In the genomic region with DNA sequence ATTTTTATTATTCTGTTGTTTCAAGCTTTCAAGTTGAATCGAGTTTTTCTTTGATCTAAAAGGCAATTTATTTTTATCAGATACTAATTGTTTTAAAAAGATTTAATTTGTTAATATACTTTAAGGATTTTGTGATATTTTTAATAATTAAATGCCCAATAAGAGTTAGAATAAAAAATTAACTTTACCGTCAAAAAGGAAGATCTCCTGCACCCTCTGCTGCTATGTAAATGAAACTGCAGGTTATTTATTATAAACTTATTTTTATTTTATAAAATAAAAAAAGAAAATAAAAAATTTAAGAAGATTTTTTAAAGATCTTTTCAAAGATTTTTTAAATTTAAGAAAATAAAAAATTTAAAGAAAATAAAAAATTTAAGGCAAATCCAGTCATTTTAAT, we compare ENCODE assay signal across 12 cellular contexts.
DNase-seq lines count a peak whose midpoint lies in the region; ATAC-seq and TF ChIP-seq lines count a peak whose summit lies in the region.
"Had no signal": no experiment of that assay in that cellular context is flagged by ENCODE, and none has a peak within 500 bp of the region (broad histone marks: within the 10 kb centered on the region; RNA-seq: fewer than 3 reads in every experiment).

No MANE protein-coding gene starts in this region.

- H4K20me1 ChIP-seq in OCI-LY7 (ENCODE audit: insufficient read depth, low read length): no peaks in the 10 kb centered on the region
- H4K20me1 ChIP-seq: BLaER1 had no signal

- H3K4me3 ChIP-seq in OCI-LY7 (ENCODE audit: low read depth, low read length, poor library complexity, severe bottlenecking) (no peak overlapping the region), epithelial cell of proximal tubule (ENCODE audit: low read depth, low read length) (no peak overlapping the region), left lung (no peak overlapping the region)
- H3K4me3 ChIP-seq: BLaER1, PC-9 had no signal

- no peak for ATAC-seq in GM19324 (IDR thresholded peaks at IDR 0.05; ENCODE audit: low FRiP score, unreplicated experiment)
- ATAC-seq in left lung: no peak

- no TSS peak for BruUV-seq in OCI-LY7 (replicated peaks; lab: Mats Ljungman, UMichigan)

- H3K36me3 ChIP-seq in OCI-LY7 (ENCODE audit: insufficient read depth, low read length): no peaks in the 10 kb centered on the region
- no peaks in the 10 kb centered on the region for H3K36me3 ChIP-seq in left lung
- H3K36me3 ChIP-seq: BLaER1 had no signal

- no peaks in the 10 kb centered on the region for H3K27me3 Mint-ChIP-seq in progenitor cell of endocrine pancreas
- H3K27me3 Mint-ChIP-seq: activated CD4-positive, alpha-beta memory T cell treated with anti-CD3 and anti-CD28 coated beads for 36 hours had no signal

- no peak overlapping the region for H3K4me2 ChIP-seq in OCI-LY7 (ENCODE audit: low read length)
- H3K4me2 ChIP-seq: BLaER1, PC-9 had no signal

- H3K36me3 Mint-ChIP-seq in progenitor cell of endocrine pancreas (ENCODE audit: insufficient read depth): no peaks in the 10 kb centered on the region
- H3K36me3 Mint-ChIP-seq: activated CD4-positive, alpha-beta memory T cell treated with anti-CD3 and anti-CD28 coated beads for 36 hours had no signal

- H3K4me3 Mint-ChIP-seq in progenitor cell of endocrine pancreas (ENCODE audit: low read depth): no peak overlapping the region
- H3K4me3 Mint-ChIP-seq: activated CD4-positive, alpha-beta memory T cell treated with anti-CD3 and anti-CD28 coated beads for 36 hours had no signal

- no peak overlapping the region for H2AFZ ChIP-seq in OCI-LY7 (ENCODE audit: low read length)
- H2AFZ ChIP-seq: PC-9 had no signal

- no peaks in the 10 kb centered on the region for H3K79me2 ChIP-seq in OCI-LY7 (ENCODE audit: insufficient read depth, low read depth, low read length)

- no peaks in the 10 kb centered on the region for H3K9me3 Mint-ChIP-seq in progenitor cell of endocrine pancreas (ENCODE audit: low read depth)
- H3K9me3 Mint-ChIP-seq: activated CD4-positive, alpha-beta memory T cell treated with anti-CD3 and anti-CD28 coated beads for 36 hours had no signal

- no peaks in the 10 kb centered on the region for H3K9me2 ChIP-seq in OCI-LY7 (ENCODE audit: insufficient read depth, low read length)

- POLR2A ChIA-PET in OCI-LY7 (lab: Charles Lee): no interaction called here

- no peak overlapping the region for H3K27ac Mint-ChIP-seq in progenitor cell of endocrine pancreas
- H3K27ac Mint-ChIP-seq: activated CD4-positive, alpha-beta memory T cell treated with anti-CD3 and anti-CD28 coated beads for 36 hours had no signal

- H3K27ac ChIP-seq in OCI-LY7 (ENCODE audit: low read depth, low read length, poor library complexity, severe bottlenecking) (no peak overlapping the region), left lung (no peak overlapping the region)
- H3K27ac ChIP-seq: BLaER1, PC-9 had no signal

- CTCF ChIA-PET in OCI-LY7 (lab: Charles Lee; ENCODE audit: unreplicated experiment): no interaction called here

- DNase-seq in NCI-H2227 treated with DMSO at 0.1 percent for 48 hours (lab: John Stamatoyannopoulos, UW): peak; percentile 1
- no peak for DNase-seq in NCI-H2227 (lab: John Stamatoyannopoulos, UW; ENCODE audit: unreplicated experiment)
- peak; percentile 3 for DNase-seq in OCI-LY7 (ENCODE audit: low spot score)
- no peak for DNase-seq in epithelial cell of proximal tubule (ENCODE audit: low read depth)
- DNase-seq in progenitor cell of endocrine pancreas (ENCODE audit: low spot score, unreplicated experiment): no peak
- DNase-seq in left lung: no peak
- DNase-seq in stimulated activated naive CD4-positive, alpha-beta T cell (lab: John Stamatoyannopoulos, UW): no peak
- DNase-seq: activated CD4-positive, alpha-beta memory T cell treated with anti-CD3 and anti-CD28 coated beads for 36 hours; kidney glomerular epithelial cell; PC-9 had no signal

- H3K4me1 Mint-ChIP-seq in progenitor cell of endocrine pancreas (ENCODE audit: low read depth): no peaks in the 10 kb centered on the region

- intact Hi-C loops in OCI-LY7 (cut with micrococcal nuclease; ENCODE audit: unreplicated experiment): no loop called here
- intact Hi-C loops in left lung (cut with DNase I): no loop called here

- H3K4me1 ChIP-seq in OCI-LY7 (ENCODE audit: insufficient read depth, low read length, poor library complexity, severe bottlenecking): no peaks in the 10 kb centered on the region
- no peaks in the 10 kb centered on the region for H3K4me1 ChIP-seq in left lung
- H3K4me1 ChIP-seq: BLaER1 had no signal

- no peaks in the 10 kb centered on the region for H3K9me3 ChIP-seq in OCI-LY7 (ENCODE audit: low read length)
- H3K9me3 ChIP-seq in left lung: no peaks in the 10 kb centered on the region
- H3K9me3 ChIP-seq: BLaER1 had no signal

- no peaks in the 10 kb centered on the region for H3K27me3 ChIP-seq in left lung
- H3K27me3 ChIP-seq: BLaER1 had no signal

- TF ChIP-seq CTCF in OCI-LY7 (conservative IDR thresholded peaks at IDR 0.05; ENCODE audit: low read length): peak; percentile 68; the same call in 1 of the 2 replicates
- peak; percentile 56 for TF ChIP-seq CTCF in epithelial cell of proximal tubule (conservative IDR thresholded peaks at IDR 0.05; ENCODE audit: low read depth, low read length)
- peak; percentile 86 for TF ChIP-seq CTCF in progenitor cell of endocrine pancreas (IDR thresholded peaks at IDR 0.05; ENCODE audit: unreplicated experiment)
- TF ChIP-seq CTCF in left lung (IDR thresholded peaks at IDR 0.05): peak in 1 of 2 donors; percentile 41

Comparison
In these comparisons a context has a peak if more than half of its experiments do, and no peak if none do; other contexts are left out.
1. DNase-seq: peak in NCI-H2227 treated with DMSO at 0.1 percent for 48 hours (single experiment) and OCI-LY7 (single experiment); none in NCI-H2227 (single experiment), epithelial cell of proximal tubule (single experiment), progenitor cell of endocrine pancreas (single experiment), left lung (0 of 2) and stimulated activated naive CD4-positive, alpha-beta T cell (0 of 6).